In the genomic region with DNA sequence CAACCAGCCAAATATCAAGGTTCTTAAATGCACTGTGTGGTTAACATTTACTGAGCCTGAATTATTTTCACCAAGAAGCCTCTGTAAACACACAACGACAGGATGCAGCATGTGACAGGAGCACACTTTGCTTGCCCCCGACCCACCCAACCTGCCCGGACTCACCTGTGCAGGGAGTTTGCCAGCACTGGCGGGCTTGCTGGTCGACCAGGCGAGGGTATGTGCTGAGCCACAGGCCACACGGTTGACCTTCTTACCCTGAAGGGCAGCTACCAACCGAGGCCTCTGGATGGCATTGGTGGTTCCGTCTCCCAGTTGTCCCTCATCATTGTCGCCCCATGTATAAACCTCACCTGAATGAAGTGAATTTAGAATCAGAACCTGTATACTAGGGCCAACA, we compare ENCODE assay signal across 32 cellular contexts. TPM values are rescaled to one million over a fixed set of nuclear protein-coding genes. Genes with fewer than 3 reads are reported as not detected.
"Had no signal": no experiment of that assay in that cellular context is flagged by ENCODE, and none has a peak within 500 bp of the region (broad histone marks: within the 10 kb centered on the region; RNA-seq: fewer than 3 reads in every experiment).

No MANE protein-coding gene starts in this region.

- ATAC-seq: activated CD4-positive, alpha-beta T cell treated with anti-CD3 and anti-CD28 coated beads for 36 hours; activated CD8-positive, alpha-beta memory T cell treated with anti-CD3 and anti-CD28 coated beads, Interleukin-2, amount 10 ng/mL, durations not matched to agents 7 days and 5 days; activated CD8-positive, alpha-beta T cell treated with anti-CD3 and anti-CD28 coated beads, Interleukin-2, amount 10 ng/mL, durations not matched to agents 7 days and 5 days; foreskin keratinocyte; gastrocnemius medialis; heart left ventricle had no signal

- H3K4me3 ChIP-seq: coronary artery, dorsolateral prefrontal cortex, esophagus muscularis mucosa, gastrocnemius medialis, heart left ventricle, hepatocyte had no signal

- H3K9me3 Mint-ChIP-seq: activated CD4-positive, alpha-beta memory T cell treated with anti-CD3 and anti-CD28 coated beads for 36 hours; activated CD4-positive, alpha-beta T cell treated with anti-CD3 and anti-CD28 coated beads, Interleukin-2, amount 10 ng/mL, durations not matched to agents 24 days and 14 days; activated naive CD4-positive, alpha-beta T cell treated with anti-CD3 and anti-CD28 coated beads for 36 hours; activated T-helper 1 cell treated with anti-CD3 and anti-CD28 coated beads, Interleukin-12 subunit alpha, Interleukin-12 subunit beta, Interleukin-2, Interleukin-4 antibody, amounts not matched to agents 30 ng/mL and 10 ng/mL and 1 ng/mL, durations not matched to agents 14 hours and 24 hours and 36 hours; activated T-helper 2 cell treated with anti-CD3 and anti-CD28 coated beads, Interferon-gamma antibody, Interleukin-2, Interleukin-4, amounts not matched to agents 10 μg/mL and 5 μg/mL and 100 μg/mL, durations not matched to agents 14 hours and 24 hours and 36 hours; dendritic cell treated with granulocyte-macrophage colony-stimulating factor and Interleukin-4, amounts not matched to agents 40 ng/mL and 50 ng/mL, for 4 days had no signal

- H3K4me1 Mint-ChIP-seq: activated CD4-positive, alpha-beta T cell treated with anti-CD3 and anti-CD28 coated beads, Interleukin-2, amount 10 ng/mL, durations not matched to agents 24 days and 14 days had no signal

- H3K4me1 ChIP-seq: esophagus muscularis mucosa, gastrocnemius medialis had no signal

- H3K27ac ChIP-seq: coronary artery, dorsolateral prefrontal cortex, esophagus muscularis mucosa, foreskin keratinocyte, gastrocnemius medialis, heart left ventricle, hepatocyte had no signal

- H3K9me3 ChIP-seq: esophagus muscularis mucosa, gastrocnemius medialis, heart left ventricle had no signal

- H3K27me3 ChIP-seq: dorsolateral prefrontal cortex, esophagus muscularis mucosa, foreskin keratinocyte, gastrocnemius medialis, heart left ventricle, hepatocyte had no signal

- H3K4me3 Mint-ChIP-seq: activated CD4-positive, alpha-beta memory T cell treated with anti-CD3 and anti-CD28 coated beads for 36 hours; activated CD4-positive, alpha-beta T cell treated with anti-CD3 and anti-CD28 coated beads for 36 hours; activated CD4-positive, alpha-beta T cell treated with anti-CD3 and anti-CD28 coated beads, Interleukin-2, amount 10 ng/mL, durations not matched to agents 24 days and 14 days; activated CD8-positive, alpha-beta memory T cell treated with anti-CD3 and anti-CD28 coated beads, Interleukin-2, amount 10 ng/mL, durations not matched to agents 7 days and 5 days; activated CD8-positive, alpha-beta T cell treated with anti-CD3 and anti-CD28 coated beads, Interleukin-2, amount 10 ng/mL, durations not matched to agents 7 days and 5 days; activated naive CD4-positive, alpha-beta T cell treated with anti-CD3 and anti-CD28 coated beads for 36 hours; activated naive CD8-positive, alpha-beta T cell; activated T-helper 1 cell treated with anti-CD3 and anti-CD28 coated beads, Interleukin-12 subunit alpha, Interleukin-12 subunit beta, Interleukin-2, Interleukin-4 antibody, amounts not matched to agents 30 ng/mL and 10 ng/mL and 1 ng/mL, durations not matched to agents 14 hours and 24 hours and 36 hours; dendritic cell treated with granulocyte-macrophage colony-stimulating factor and Interleukin-4, amounts not matched to agents 40 ng/mL and 50 ng/mL, for 4 days had no signal

- H3K27ac Mint-ChIP-seq: activated CD4-positive, alpha-beta memory T cell treated with anti-CD3 and anti-CD28 coated beads for 36 hours; activated CD4-positive, alpha-beta T cell treated with anti-CD3 and anti-CD28 coated beads for 36 hours; activated CD4-positive, alpha-beta T cell treated with anti-CD3 and anti-CD28 coated beads, Interleukin-2, amount 10 ng/mL, durations not matched to agents 24 days and 14 days; activated CD8-positive, alpha-beta memory T cell treated with anti-CD3 and anti-CD28 coated beads, Interleukin-2, amount 10 ng/mL, durations not matched to agents 7 days and 5 days; activated CD8-positive, alpha-beta T cell treated with anti-CD3 and anti-CD28 coated beads, Interleukin-2, amount 10 ng/mL, durations not matched to agents 7 days and 5 days; activated naive CD4-positive, alpha-beta T cell treated with anti-CD3 and anti-CD28 coated beads for 36 hours; activated naive CD8-positive, alpha-beta T cell; activated T-helper 1 cell treated with anti-CD3 and anti-CD28 coated beads, Interleukin-12 subunit alpha, Interleukin-12 subunit beta, Interleukin-2, Interleukin-4 antibody, amounts not matched to agents 30 ng/mL and 10 ng/mL and 1 ng/mL, durations not matched to agents 14 hours and 24 hours and 36 hours; activated T-helper 2 cell treated with anti-CD3 and anti-CD28 coated beads, Interferon-gamma antibody, Interleukin-2, Interleukin-4, amounts not matched to agents 10 μg/mL and 5 μg/mL and 100 μg/mL, durations not matched to agents 14 hours and 24 hours and 36 hours; dendritic cell treated with granulocyte-macrophage colony-stimulating factor and Interleukin-4, amounts not matched to agents 40 ng/mL and 50 ng/mL, for 4 days had no signal

- H3K27me3 Mint-ChIP-seq: activated CD4-positive, alpha-beta memory T cell treated with anti-CD3 and anti-CD28 coated beads for 36 hours; activated CD4-positive, alpha-beta T cell treated with anti-CD3 and anti-CD28 coated beads for 36 hours; activated CD4-positive, alpha-beta T cell treated with anti-CD3 and anti-CD28 coated beads, Interleukin-2, amount 10 ng/mL, durations not matched to agents 24 days and 14 days; activated CD8-positive, alpha-beta memory T cell treated with anti-CD3 and anti-CD28 coated beads, Interleukin-2, amount 10 ng/mL, durations not matched to agents 7 days and 5 days; activated naive CD8-positive, alpha-beta T cell; dendritic cell treated with granulocyte-macrophage colony-stimulating factor and Interleukin-4, amounts not matched to agents 40 ng/mL and 50 ng/mL, for 4 days had no signal

- DNase-seq: activated CD4-positive, alpha-beta memory T cell treated with anti-CD3 and anti-CD28 coated beads for 36 hours; activated CD4-positive, alpha-beta T cell treated with anti-CD3 and anti-CD28 coated beads for 36 hours; activated CD4-positive, alpha-beta T cell treated with anti-CD3 and anti-CD28 coated beads, Interleukin-2, amount 10 ng/mL, durations not matched to agents 24 days and 14 days; activated CD4-positive, CD25-positive, alpha-beta regulatory T cell; activated CD4-positive, CD25-positive, alpha-beta regulatory T cell treated with anti-CD3 and anti-CD28 coated beads, Interleukin-2, amount 50 U/mL, for 72 hours; activated CD8-positive, alpha-beta memory T cell treated with anti-CD3 and anti-CD28 coated beads, Interleukin-2, amount 10 ng/mL, durations not matched to agents 7 days and 5 days; activated CD8-positive, alpha-beta memory T cell treated with anti-CD3 and anti-CD28 coated beads, Interleukin-2, amount 50 U/mL, for 4 hours; activated CD8-positive, alpha-beta T cell treated with anti-CD3 and anti-CD28 coated beads, Interleukin-2, amount 10 ng/mL, durations not matched to agents 7 days and 5 days; activated naive CD4-positive, alpha-beta T cell treated with anti-CD3 and anti-CD28 coated beads for 36 hours; activated T-cell treated with anti-CD3 and anti-CD28 coated beads, Interleukin-2, amount 50 U/mL, for 1 hour; activated T-cell treated with anti-CD3 and anti-CD28 coated beads, Interleukin-2, amount 50 U/mL, for 48 hours; amniotic stem cell; anterior cingulate cortex; central memory CD4-positive, alpha-beta T cell; cerebellar nuclear complex; dorsolateral prefrontal cortex; effector memory CD4-positive, alpha-beta T cell; erythroblast; foreskin keratinocyte; gastrocnemius medialis; glutamatergic neuron; T-helper 1 cell; T-helper 2 cell had no signal

RNA-seq across cellular contexts. Expression of gene OCA2, which starts 25.7 kb away (rescaled TPM):
- total RNA-seq: activated CD4-positive, alpha-beta memory T cell treated with anti-CD3 and anti-CD28 coated beads for 36 hours; activated CD4-positive, alpha-beta T cell treated with anti-CD3 and anti-CD28 coated beads for 36 hours; activated CD4-positive, alpha-beta T cell treated with anti-CD3 and anti-CD28 coated beads, Interleukin-2, amount 10 ng/mL, durations not matched to agents 24 days and 14 days; activated CD8-positive, alpha-beta memory T cell treated with anti-CD3 and anti-CD28 coated beads for 36 hours; activated CD8-positive, alpha-beta memory T cell treated with anti-CD3 and anti-CD28 coated beads, Interleukin-2, amount 10 ng/mL, durations not matched to agents 7 days and 5 days; activated CD8-positive, alpha-beta T cell treated with anti-CD3 and anti-CD28 coated beads, Interleukin-2, amount 10 ng/mL, durations not matched to agents 7 days and 5 days; activated naive CD4-positive, alpha-beta T cell treated with anti-CD3 and anti-CD28 coated beads for 36 hours; activated T-helper 1 cell treated with anti-CD3 and anti-CD28 coated beads, Interleukin-12 subunit alpha, Interleukin-12 subunit beta, Interleukin-2, Interleukin-4 antibody, amounts not matched to agents 30 ng/mL and 10 ng/mL and 1 ng/mL, durations not matched to agents 14 hours and 24 hours and 36 hours; activated T-helper 2 cell treated with anti-CD3 and anti-CD28 coated beads, Interferon-gamma antibody, Interleukin-2, Interleukin-4, amounts not matched to agents 10 μg/mL and 5 μg/mL and 100 μg/mL, durations not matched to agents 14 hours and 24 hours and 36 hours had no signal
